ENCODE assay signal across 1 cellular context in the genomic region with DNA sequence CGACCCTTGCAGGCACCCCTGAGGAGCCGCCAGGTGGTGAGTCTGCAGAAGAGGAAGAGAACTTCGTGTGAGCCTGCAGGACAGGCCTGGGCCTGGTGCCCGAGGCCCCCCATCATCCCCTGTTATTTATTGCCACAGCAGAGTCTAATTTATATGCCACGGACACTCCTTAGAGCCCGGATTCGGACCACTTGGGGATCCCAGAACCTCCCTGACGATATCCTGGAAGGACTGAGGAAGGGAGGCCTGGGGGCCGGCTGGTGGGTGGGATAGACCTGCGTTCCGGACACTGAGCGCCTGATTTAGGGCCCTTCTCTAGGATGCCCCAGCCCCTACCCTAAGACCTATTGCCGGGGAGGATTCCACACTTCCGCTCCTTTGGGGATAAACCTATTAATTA.
TF ChIP-seq lines count a peak whose summit lies in the region.

No MANE protein-coding gene starts in this region.

TF ChIP-seq in IMR-90, 13 proteins besides CTCF, POLR2A, EP300 and RAD21:
- TF ChIP-seq RCOR1 (IDR thresholded peaks at IDR 0.05; ENCODE audit: insufficient replicate concordance, low read length), result no peak
- no peak for TF ChIP-seq CHD1 (IDR thresholded peaks at IDR 0.05; ENCODE audit: low read depth, low read length)
- no peak for TF ChIP-seq CEBPB (IDR thresholded peaks at IDR 0.05; ENCODE audit: low read depth, low read length)
- no peak for TF ChIP-seq BHLHE40 (IDR thresholded peaks at IDR 0.05; ENCODE audit: low read depth, low read length)
- TF ChIP-seq, protein P1, sequence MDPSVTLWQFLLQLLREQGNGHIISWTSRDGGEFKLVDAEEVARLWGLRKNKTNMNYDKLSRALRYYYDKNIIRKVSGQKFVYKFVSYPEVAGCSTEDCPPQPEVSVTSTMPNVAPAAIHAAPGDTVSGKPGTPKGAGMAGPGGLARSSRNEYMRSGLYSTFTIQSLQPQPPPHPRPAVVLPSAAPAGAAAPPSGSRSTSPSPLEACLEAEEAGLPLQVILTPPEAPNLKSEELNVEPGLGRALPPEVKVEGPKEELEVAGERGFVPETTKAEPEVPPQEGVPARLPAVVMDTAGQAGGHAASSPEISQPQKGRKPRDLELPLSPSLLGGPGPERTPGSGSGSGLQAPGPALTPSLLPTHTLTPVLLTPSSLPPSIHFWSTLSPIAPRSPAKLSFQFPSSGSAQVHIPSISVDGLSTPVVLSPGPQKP (IDR thresholded peaks at IDR 0.05; ENCODE audit: borderline replicate concordance, low read depth, low read length), result no peak
- TF ChIP-seq, protein P2, sequence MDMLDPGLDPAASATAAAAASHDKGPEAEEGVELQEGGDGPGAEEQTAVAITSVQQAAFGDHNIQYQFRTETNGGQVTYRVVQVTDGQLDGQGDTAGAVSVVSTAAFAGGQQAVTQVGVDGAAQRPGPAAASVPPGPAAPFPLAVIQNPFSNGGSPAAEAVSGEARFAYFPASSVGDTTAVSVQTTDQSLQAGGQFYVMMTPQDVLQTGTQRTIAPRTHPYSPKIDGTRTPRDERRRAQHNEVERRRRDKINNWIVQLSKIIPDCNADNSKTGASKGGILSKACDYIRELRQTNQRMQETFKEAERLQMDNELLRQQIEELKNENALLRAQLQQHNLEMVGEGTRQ (IDR thresholded peaks at IDR 0.05; ENCODE audit: low read depth, low read length), result no peak
- TF ChIP-seq MAFK (IDR thresholded peaks at IDR 0.05; ENCODE audit: low read depth, low read length), result no peak
- TF ChIP-seq RFX5 (IDR thresholded peaks at IDR 0.05; ENCODE audit: low read depth, low read length), result no peak
- TF ChIP-seq MXI1 (IDR thresholded peaks at IDR 0.05; ENCODE audit: borderline replicate concordance, low read depth, low read length), result no peak
- TF ChIP-seq MAZ (IDR thresholded peaks at IDR 0.05; ENCODE audit: borderline replicate concordance, low read depth, low read length), result no peak
